10 cellular contexts compared by ENCODE assay signal in the genomic region with DNA sequence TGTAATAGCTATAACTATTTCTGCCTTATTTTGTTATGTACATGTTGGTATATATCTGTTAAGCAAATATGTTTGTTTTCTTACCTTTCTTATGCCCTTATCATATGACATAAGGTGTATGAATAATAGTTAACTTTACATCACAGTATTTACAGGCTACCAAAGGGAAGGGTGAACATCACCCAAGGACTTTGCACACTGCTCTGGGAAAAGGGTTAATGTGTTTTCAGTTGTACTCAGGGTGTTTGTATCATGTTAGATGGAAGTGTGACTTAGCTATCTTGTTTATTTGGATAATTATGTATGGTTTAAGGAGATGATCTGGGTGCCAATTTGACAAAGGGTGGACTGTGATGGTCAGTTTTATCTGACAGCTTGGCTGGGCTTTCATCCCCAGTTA.
"Had no signal": no experiment of that assay in that cellular context is flagged by ENCODE, and none has a peak within 500 bp of the region (broad histone marks: within the 10 kb centered on the region; RNA-seq: fewer than 3 reads in every experiment).

No MANE protein-coding gene starts in this region.

- DNase-seq: GM23248, GOT3, H7, HFFc6, IMR-90, KBM-7 had no signal

- FAIRE-seq: HTR-8/SVneo had no signal

- H3K36me3 ChIP-seq: HAP-1 had no signal

- H3K4me3 ChIP-seq: GM23248, HAP-1 had no signal

- ATAC-seq: HCT116 had no signal

- H3K4me1 ChIP-seq: HAP-1 had no signal

- H3K9me3 ChIP-seq: HAP-1 had no signal

- H3K27ac ChIP-seq: GM23248, KMS-11 had no signal
